ENCODE assay signal across 23 cellular contexts in the genomic region with DNA sequence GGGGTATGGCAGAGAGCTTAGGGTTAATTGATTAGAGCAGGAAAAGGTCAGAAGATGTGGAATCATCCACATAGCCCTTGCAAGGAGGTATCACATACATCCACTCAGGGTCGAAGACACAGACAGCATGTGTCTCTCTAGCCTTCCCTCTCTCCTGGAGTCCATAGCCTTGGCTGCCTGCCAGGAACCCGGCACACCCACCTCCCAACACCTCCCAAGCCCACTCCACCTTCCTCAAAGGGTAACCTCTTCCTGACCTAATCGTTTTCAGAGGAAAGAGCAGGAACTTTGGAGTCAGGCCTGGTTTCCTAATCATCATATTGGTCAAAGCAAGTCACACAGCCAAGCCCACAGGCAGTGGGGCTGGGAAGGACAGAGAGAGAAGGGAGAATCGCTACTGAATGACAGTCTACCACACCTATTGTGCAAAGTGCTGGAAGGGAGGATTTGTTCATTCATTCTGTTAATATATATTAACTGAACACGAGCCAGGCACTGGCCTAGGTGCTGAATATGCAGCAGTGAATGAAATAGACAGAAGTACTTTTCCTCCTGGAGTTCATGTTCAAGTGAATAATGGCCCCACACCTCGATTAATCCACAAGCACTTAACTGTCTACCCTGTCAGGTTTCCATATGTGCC.
DNase-seq lines count a peak whose midpoint lies in the region; ATAC-seq, FAIRE-seq and TF ChIP-seq lines count a peak whose summit lies in the region.
"Had no signal": no experiment of that assay in that cellular context is flagged by ENCODE, and none has a peak within 500 bp of the region (broad histone marks: within the 10 kb centered on the region; RNA-seq: fewer than 3 reads in every experiment).

No MANE protein-coding gene starts in this region.

- H3K9me3 ChIP-seq in mammary epithelial cell (replicated peaks; ENCODE audit: insufficient read depth, low read length), result no peaks in the 10 kb centered on the region
- H3K9me3 ChIP-seq in PC-3 (ENCODE audit: low read length), result no peaks in the 10 kb centered on the region
- H3K9me3 ChIP-seq in H1 (ENCODE audit: insufficient read depth in 2 of 2, low read depth in 1 of 2, low read length in 1 of 2), result no peaks in the 10 kb centered on the region
- H3K9me3 ChIP-seq in spleen, result no peaks in the 10 kb centered on the region
- H3K9me3 ChIP-seq: left ventricle myocardium inferior, uterus had no signal

- POLR2A ChIA-PET in MCF 10A (lab: Yijun Ruan, JAX) (interaction anchor here (0.7 kb wide), 1 partner anchor 1950 kb away, joined by 3 read pairs; no protein-coding TSS in a partner anchor), PC-3 (lab: Charles Lee; ENCODE audit: unreplicated experiment) (no interaction called here), H1 (lab: Charles Lee; ENCODE audit: partially characterized antibody) (interaction anchor here (1.4 kb wide), 2 partner anchors 16 to 216 kb away, joined by 3 to 4 read pairs; no protein-coding TSS in a partner anchor)

- DNase-seq in MCF 10A (ENCODE audit: unreplicated experiment), result peak; percentile 61
- DNase-seq in mammary epithelial cell, result no peak
- peak; percentile 8 for DNase-seq in PC-3
- DNase-seq in H1 (ENCODE audit: low read depth in 1 of 2, low spot score in 2 of 2), result no peak
- peak; percentile 35 for DNase-seq in spleen
- DNase-seq in AML-193 (lab: John Stamatoyannopoulos, UW), result no peak
- no peak for DNase-seq in GOT3 (lab: John Stamatoyannopoulos, UW)
- DNase-seq in NCI-H1417 treated with DMSO at 0.1 percent for 48 hours (lab: John Stamatoyannopoulos, UW), result no peak
- DNase-seq: activated CD4-positive, alpha-beta T cell treated with anti-CD3 and anti-CD28 coated beads, Interleukin-2, amount 10 ng/mL, durations not matched to agents 24 days and 14 days; activated CD8-positive, alpha-beta memory T cell treated with anti-CD3 and anti-CD28 coated beads, Interleukin-2, amount 50 U/mL, for 4 hours; activated naive CD8-positive, alpha-beta T cell treated with anti-CD3 and anti-CD28 coated beads, Interleukin-2, amount 50 U/mL, for 24 hours; CD4-positive, CD25-positive, alpha-beta regulatory T cell; central memory CD4-positive, alpha-beta T cell; DMS53; erythroblast; left ventricle myocardium inferior; NK-92 treated with Interleukin-12 subunit alpha and Interleukin-12 subunit beta, amount 100 ng/mL, for 24 hours; stimulated activated CD4-positive, alpha-beta T cell treated with anti-CD3 and anti-CD28 coated beads, Interleukin-12 subunit alpha, Interleukin-12 subunit beta, amount 100 ng/mL, for 4 hours; stimulated activated CD8-positive, alpha-beta memory T cell treated with anti-CD3 and anti-CD28 coated beads, Interleukin-4, amount 100 ng/mL, for 48 hours; substantia nigra; uterus had no signal

- FAIRE-seq in H1 (lab: Jason Lieb, UNC), result no peak
- FAIRE-seq: TTC549 had no signal

- H3F3A ChIP-seq in PC-3 (ENCODE audit: low read length, unreplicated experiment), result no peaks in the 10 kb centered on the region

- CTCF ChIA-PET in MCF 10A (lab: Yijun Ruan, JAX) (interaction anchor here (0.6 to 19.0 kb wide), 10 partner anchors 11 to 494 kb away, joined by 3 to 284 read pairs (median 4); no protein-coding TSS in a partner anchor), mammary epithelial cell (lab: Charles Lee; ENCODE audit: low non-redundant PET) (no interaction called here), PC-3 (lab: Charles Lee) (no interaction called here), H1 (lab: Charles Lee; ENCODE audit: partially characterized antibody) (interaction anchor here (1.1 to 39.4 kb wide), 4 partner anchors 2 to 176 kb away, joined by 3 to 982 read pairs (median 494); no protein-coding TSS in a partner anchor)

- TF ChIP-seq CTCF in MCF 10A (IDR thresholded peaks at IDR 0.05; ENCODE audit: unreplicated experiment) (no peak), mammary epithelial cell (conservative IDR thresholded peaks at IDR 0.05 in 1 of 2, IDR thresholded peaks at IDR 0.05 in 1 of 2; ENCODE audit: extremely low read depth in 1 of 2, insufficient read depth in 1 of 2, low read depth in 1 of 2, low read length in 2 of 2) (no peak), PC-3 (conservative IDR thresholded peaks at IDR 0.05; ENCODE audit: low read depth, low read length) (no peak), H1 (IDR thresholded peaks at IDR 0.05; ENCODE audit: control extremely low read depth in 1 of 3, insufficient read depth in 1 of 3, low read depth in 1 of 3, low read length in 3 of 3) (no peak), spleen (IDR thresholded peaks at IDR 0.05 in 8 of 11, conservative IDR thresholded peaks at IDR 0.05 in 3 of 11) (no peak)

- H3K79me2 ChIP-seq in mammary epithelial cell (ENCODE audit: insufficient read depth, low read length), result no peaks in the 10 kb centered on the region
- no peaks in the 10 kb centered on the region for H3K79me2 ChIP-seq in PC-3 (ENCODE audit: low read length)
- H3K79me2 ChIP-seq in H1 (ENCODE audit: control insufficient read depth in 1 of 2, insufficient read depth in 2 of 2, low read length in 2 of 2), result no peaks in the 10 kb centered on the region

- H3K9ac ChIP-seq in mammary epithelial cell (ENCODE audit: insufficient read depth, low read length) (no peak overlapping the region), PC-3 (ENCODE audit: low read length) (no peak overlapping the region), H1 (replicated peaks in 1 of 4; ENCODE audit: extremely low read depth in 1 of 4, low read depth in 3 of 4, low read length in 3 of 4) (no peak overlapping the region)

- no peak overlapping the region for H3K27ac ChIP-seq in mammary epithelial cell (ENCODE audit: insufficient read depth, low read depth, low read length)
- H3K27ac ChIP-seq in PC-3 (ENCODE audit: low read length), result no peak overlapping the region
- no peak overlapping the region for H3K27ac ChIP-seq in H1 (ENCODE audit: low read depth, low read length)
- H3K27ac ChIP-seq in spleen, result no peak overlapping the region
- H3K27ac ChIP-seq: left ventricle myocardium inferior, RWPE1, uterus had no signal

- no peaks in the 10 kb centered on the region for H3K27me3 ChIP-seq in mammary epithelial cell (ENCODE audit: insufficient read depth, low read length)
- no peaks in the 10 kb centered on the region for H3K27me3 ChIP-seq in PC-3 (ENCODE audit: low read length)
- H3K27me3 ChIP-seq in H1 (replicated peaks in 1 of 4; ENCODE audit: control insufficient read depth in 3 of 4, extremely low read depth in 1 of 4, insufficient read depth in 3 of 4, low read length in 3 of 4), result no peaks in the 10 kb centered on the region
- H3K27me3 ChIP-seq in spleen (replicated peaks in 1 of 7), result no peaks in the 10 kb centered on the region
- H3K27me3 ChIP-seq: uterus had no signal

- H3K14ac ChIP-seq in H1 (ENCODE audit: insufficient read length), result no peak overlapping the region

- H3K4me1 Mint-ChIP-seq in MCF 10A (ENCODE audit: insufficient read depth, unreplicated experiment), result peaks cover 22% of the 10 kb centered on the region
- H3K4me1 Mint-ChIP-seq: activated CD4-positive, alpha-beta T cell treated with anti-CD3 and anti-CD28 coated beads, Interleukin-2, amount 10 ng/mL, durations not matched to agents 24 days and 14 days; activated naive CD8-positive, alpha-beta T cell treated with anti-CD3 and anti-CD28 coated beads, Interleukin-2, amount 50 U/mL, for 24 hours; CD4-positive, CD25-positive, alpha-beta regulatory T cell had no signal

- no peaks in the 10 kb centered on the region for H3K36me3 ChIP-seq in mammary epithelial cell (ENCODE audit: insufficient read depth, low read length)
- no peaks in the 10 kb centered on the region for H3K36me3 ChIP-seq in PC-3 (ENCODE audit: low read depth, low read length)
- H3K36me3 ChIP-seq in H1 (ENCODE audit: control insufficient read depth in 2 of 4, insufficient read depth in 4 of 4, low read length in 3 of 4), result no peaks in the 10 kb centered on the region
- no peaks in the 10 kb centered on the region for H3K36me3 ChIP-seq in spleen
- H3K36me3 ChIP-seq: left ventricle myocardium inferior, uterus had no signal

- no peaks in the 10 kb centered on the region for H3K36me3 Mint-ChIP-seq in MCF 10A (ENCODE audit: insufficient read depth, unreplicated experiment)
- H3K36me3 Mint-ChIP-seq: CD4-positive, CD25-positive, alpha-beta regulatory T cell had no signal

- no peaks in the 10 kb centered on the region for H3K9me3 Mint-ChIP-seq in MCF 10A (ENCODE audit: unreplicated experiment)
- H3K9me3 Mint-ChIP-seq: activated CD4-positive, alpha-beta T cell treated with anti-CD3 and anti-CD28 coated beads, Interleukin-2, amount 10 ng/mL, durations not matched to agents 24 days and 14 days; activated naive CD8-positive, alpha-beta T cell treated with anti-CD3 and anti-CD28 coated beads, Interleukin-2, amount 50 U/mL, for 24 hours had no signal

- no TSS peak for BruUV-seq in MCF 10A (replicated peaks; lab: Mats Ljungman, UMichigan)
- BruUV-seq in mammary epithelial cell (replicated peaks; lab: Mats Ljungman, UMichigan), result no TSS peak
- BruUV-seq in PC-3 (replicated peaks; lab: Mats Ljungman, UMichigan), result no TSS peak

- H2BK15ac ChIP-seq in H1 (ENCODE audit: low read length), result no peak overlapping the region

- in situ Hi-C loops in mammary epithelial cell (cut with MboI; ENCODE audit: low sequenced_read_pairs in 2 of 2), result loop anchor here in 1 of 2 donors (25.0 kb wide), 1 partner anchor 349 kb away; no protein-coding TSS in a partner anchor

- H3K4me1 ChIP-seq in mammary epithelial cell (ENCODE audit: insufficient read depth, low read length) (peaks cover 13% of the 10 kb centered on the region), PC-3 (ENCODE audit: insufficient read depth, low read length) (peaks cover 20% of the 10 kb centered on the region), H1 (replicated peaks in 1 of 4; ENCODE audit: control insufficient read depth in 3 of 4, insufficient read depth in 4 of 4, low read length in 3 of 4) (peaks cover 15 to 30% (median 24%) of the 10 kb centered on the region in 4 experiments), spleen (no peaks in the 10 kb centered on the region)
- H3K4me1 ChIP-seq: left ventricle myocardium inferior, uterus had no signal

- H3K4me2 ChIP-seq in mammary epithelial cell (ENCODE audit: insufficient read depth, low read depth, low read length) (no peak overlapping the region), PC-3 (ENCODE audit: low read length) (no peak overlapping the region), H1 (ENCODE audit: insufficient read depth in 1 of 2, low read depth in 2 of 2, low read length in 2 of 2) (peak overlapping the region; percentile 39 to 49; a peak in 3 of 4 replicates)

- dilution Hi-C loops in mammary epithelial cell (cut with HindIII; ENCODE audit: low sequenced_read_pairs), result loop anchor here (25.0 kb wide), 1 partner anchor 174 kb away; no protein-coding TSS in a partner anchor

- peak overlapping the region; percentile 52; the same call in 1 of the 2 replicates for H2BK12ac ChIP-seq in H1 (ENCODE audit: low read depth, low read length)

- intact Hi-C loops in MCF 10A (cut with micrococcal nuclease), result no loop called here
- intact Hi-C loops in mammary epithelial cell (cut with micrococcal nuclease), result no loop called here
- intact Hi-C loops in PC-3 (cut with micrococcal nuclease), result no loop called here
- intact Hi-C loops in spleen (cut with DNase I; ENCODE audit: low total_unique reads), result no loop called here

- H3K9me2 ChIP-seq in PC-3 (replicated peaks; ENCODE audit: low read length), result no peaks in the 10 kb centered on the region

- no peak overlapping the region for H2BK120ac ChIP-seq in H1 (replicated peaks; ENCODE audit: low read depth, low read length)

- H3K27ac Mint-ChIP-seq in MCF 10A (ENCODE audit: low read depth, unreplicated experiment), result no peak overlapping the region
- H3K27ac Mint-ChIP-seq: activated CD4-positive, alpha-beta T cell treated with anti-CD3 and anti-CD28 coated beads, Interleukin-2, amount 10 ng/mL, durations not matched to agents 24 days and 14 days; activated naive CD8-positive, alpha-beta T cell treated with anti-CD3 and anti-CD28 coated beads, Interleukin-2, amount 50 U/mL, for 24 hours; CD4-positive, CD25-positive, alpha-beta regulatory T cell had no signal

- no peaks in the 10 kb centered on the region for H3K79me1 ChIP-seq in H1 (ENCODE audit: low read depth, low read length)

- no peak overlapping the region for H2AFZ ChIP-seq in mammary epithelial cell (ENCODE audit: low read depth, low read length)
- no peak overlapping the region for H2AFZ ChIP-seq in PC-3 (ENCODE audit: low read length)
- H2AFZ ChIP-seq in H1 (ENCODE audit: low read length), result no peak overlapping the region

- peak overlapping the region; percentile 2; the same call in 1 of the 2 replicates for H2AK5ac ChIP-seq in H1 (ENCODE audit: low read depth, low read length)

- H3K56ac ChIP-seq in H1 (replicated peaks; ENCODE audit: insufficient read length, low read depth, low read length), result no peak overlapping the region

- H3K4me3 ChIP-seq in mammary epithelial cell (replicated peaks in 1 of 3; ENCODE audit: insufficient read depth in 1 of 3, low read depth in 2 of 3, low read length in 3 of 3) (no peak overlapping the region), PC-3 (ENCODE audit: low read length) (no peak overlapping the region), H1 (ENCODE audit: extremely low read depth in 1 of 4, insufficient read depth in 2 of 4, low read depth in 3 of 4, low read length in 4 of 4) (no peak overlapping the region), spleen (no peak overlapping the region)
- H3K4me3 ChIP-seq: left ventricle myocardium inferior, uterus had no signal

- TF ChIP-seq POLR2A in H1 (IDR thresholded peaks at IDR 0.05; ENCODE audit: control extremely low read depth in 1 of 2, low read depth in 2 of 2, low read length in 2 of 2) (no peak), spleen (IDR thresholded peaks at IDR 0.05) (no peak)

- peak overlapping the region; percentile 49; the same call in 1 of the 2 replicates for H2BK20ac ChIP-seq in H1 (ENCODE audit: low read length)

- H3K4ac ChIP-seq in H1 (replicated peaks; ENCODE audit: insufficient read length, low read depth, low read length), result no peak overlapping the region

- TF ChIP-seq RAD21 in H1 (IDR thresholded peaks at IDR 0.05 in 1 of 2, conservative IDR thresholded peaks at IDR 0.05 in 1 of 2; ENCODE audit: low read depth in 2 of 2, low read length in 2 of 2), result no peak

- peak overlapping the region; percentile 38; the same call in 1 of the 2 replicates for H3K18ac ChIP-seq in H1 (ENCODE audit: extremely low read depth, low read length)

- H4K20me1 ChIP-seq in mammary epithelial cell (ENCODE audit: insufficient read depth, low read length), result no peaks in the 10 kb centered on the region
- H4K20me1 ChIP-seq in PC-3 (ENCODE audit: low read length), result no peaks in the 10 kb centered on the region
- no peaks in the 10 kb centered on the region for H4K20me1 ChIP-seq in H1 (replicated peaks in 1 of 2; ENCODE audit: control insufficient read depth in 1 of 2, insufficient read depth in 2 of 2, low read length in 2 of 2)

- WGBS in mammary epithelial cell (ENCODE audit: low coverage, missing lambda C conversion rate), result 36% methylated on average over 5 of the region's 6 CpGs
- WGBS in H1 (ENCODE audit: extremely low coverage in 1 of 2, insufficient coverage in 1 of 2, insufficient read length in 1 of 2, insufficient replicate concordance in 2 of 2, low coverage in 1 of 2, low lambda C conversion rate in 2 of 2, missing lambda C conversion rate in 1 of 2), 2 experiments, result 64% methylated on average over 6 of the region's 6 CpGs; no CpG with 5 or more reads in 1 of the 2 experiments
- WGBS in spleen, 5 donors, result 44 to 55% (median 48%) methylated on average over 6 of the region's 6 CpGs

- H4K5ac ChIP-seq in H1 (ENCODE audit: insufficient read length, low read depth, low read length), result no peak overlapping the region

- no peak for TF ChIP-seq EP300 in H1 (IDR thresholded peaks at IDR 0.05; ENCODE audit: borderline replicate concordance in 1 of 2, low read depth in 2 of 2, low read length in 2 of 2)

- peak overlapping the region; percentile 5; the same call in 1 of the 2 replicates for H2BK5ac ChIP-seq in H1 (ENCODE audit: low read depth, low read length)

- no peak overlapping the region for H3K23ac ChIP-seq in H1 (ENCODE audit: insufficient read length)

- peaks cover 15% of the 10 kb centered on the region for H3K27me3 Mint-ChIP-seq in MCF 10A (ENCODE audit: insufficient read depth, unreplicated experiment)

- H4K8ac ChIP-seq in H1 (ENCODE audit: extremely low read depth, insufficient read depth, low read length), result no peak overlapping the region

- H3K23me2 ChIP-seq in H1 (ENCODE audit: low read depth, low read length), result no peaks in the 10 kb centered on the region

- H3K4me3 Mint-ChIP-seq in MCF 10A (ENCODE audit: unreplicated experiment), result no peak overlapping the region
- H3K4me3 Mint-ChIP-seq: activated CD4-positive, alpha-beta T cell treated with anti-CD3 and anti-CD28 coated beads, Interleukin-2, amount 10 ng/mL, durations not matched to agents 24 days and 14 days; activated naive CD8-positive, alpha-beta T cell treated with anti-CD3 and anti-CD28 coated beads, Interleukin-2, amount 50 U/mL, for 24 hours; CD4-positive, CD25-positive, alpha-beta regulatory T cell had no signal

- no peak for ATAC-seq in PC-3
- ATAC-seq: activated naive CD8-positive, alpha-beta T cell treated with anti-CD3 and anti-CD28 coated beads, Interleukin-2, amount 50 U/mL, for 24 hours had no signal

- H4K91ac ChIP-seq in H1 (replicated peaks; ENCODE audit: insufficient read length, low read length), result peak overlapping the region; percentile 6

Comparison
In these comparisons a context has a peak if more than half of its experiments do, and no peak if none do; other contexts are left out.
1. DNase-seq: peak in MCF 10A (single experiment), PC-3 (single experiment) and spleen (single experiment); none in mammary epithelial cell (single experiment), H1 (0 of 2), AML-193 (0 of 2), GOT3 (single experiment) and NCI-H1417 treated with DMSO at 0.1 percent for 48 hours (single experiment).
2. CTCF ChIA-PET loops: an anchor here in MCF 10A (0.6 to 19.0 kb wide) and H1 (1.1 to 39.4 kb wide); none called in mammary epithelial cell and PC-3.
3. H3K4me2 ChIP-seq: peak in H1 (2 of 2); none in mammary epithelial cell (single experiment) and PC-3 (single experiment).